1 cellular context compared by ENCODE assay signal in genomic region chr1:8062861-8063260, GRCh38.
TF ChIP-seq lines count a peak whose summit lies in the region.

No MANE protein-coding gene starts in this region.

TF ChIP-seq in IMR-90, 13 proteins besides CTCF, POLR2A, EP300 and RAD21:
- TF ChIP-seq CEBPB (IDR thresholded peaks at IDR 0.05; ENCODE audit: low read depth, low read length) (no peak), MAFK (IDR thresholded peaks at IDR 0.05; ENCODE audit: low read depth, low read length) (no peak), MXI1 (IDR thresholded peaks at IDR 0.05; ENCODE audit: borderline replicate concordance, low read depth, low read length) (no peak), RFX5 (IDR thresholded peaks at IDR 0.05; ENCODE audit: low read depth, low read length) (no peak), SMC3 (IDR thresholded peaks at IDR 0.05; ENCODE audit: low read depth, low read length) (no peak), NFE2L2 (IDR thresholded peaks at IDR 0.05; ENCODE audit: low read depth, low read length) (no peak), RCOR1 (IDR thresholded peaks at IDR 0.05; ENCODE audit: insufficient replicate concordance, low read length) (no peak), CHD1 (IDR thresholded peaks at IDR 0.05; ENCODE audit: low read depth, low read length) (no peak), BHLHE40 (IDR thresholded peaks at IDR 0.05; ENCODE audit: low read depth, low read length) (no peak), USF2 (IDR thresholded peaks at IDR 0.05; ENCODE audit: low read depth, low read length) (no peak), ELK1 (IDR thresholded peaks at IDR 0.05; ENCODE audit: borderline replicate concordance, low read depth, low read length) (no peak), FOS (IDR thresholded peaks at IDR 0.05; ENCODE audit: low read depth, low read length) (no peak), MAZ (IDR thresholded peaks at IDR 0.05; ENCODE audit: borderline replicate concordance, low read depth, low read length) (no peak)
